ENCODE assay signal across 26 cellular contexts in the genomic region with DNA sequence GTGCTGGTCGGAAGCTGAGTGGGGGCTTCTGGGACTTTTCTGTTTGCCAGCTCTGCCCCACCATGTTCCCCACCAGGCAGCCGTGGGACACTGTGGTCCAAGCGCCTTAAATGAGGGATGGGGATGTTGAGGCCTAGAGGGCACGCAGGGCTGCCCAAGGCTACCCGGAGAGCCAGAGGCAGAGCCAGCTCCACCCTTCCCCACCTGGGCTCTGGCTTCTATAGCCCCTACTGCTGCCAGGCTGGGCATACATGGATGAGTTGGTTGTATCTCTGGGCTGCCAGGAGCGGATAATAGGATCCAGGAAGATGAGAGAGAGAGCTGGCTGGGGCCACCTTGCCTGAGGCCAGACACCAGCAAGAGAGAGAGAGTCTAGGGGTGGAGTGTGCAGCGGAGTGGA.
"Had no signal": no experiment of that assay in that cellular context is flagged by ENCODE, and none has a peak within 500 bp of the region (broad histone marks: within the 10 kb centered on the region; RNA-seq: fewer than 3 reads in every experiment).

No MANE protein-coding gene starts in this region.

- DNase-seq: dermis blood vessel endothelial cell; effector memory CD8-positive, alpha-beta T cell; erythroblast; esophagus squamous epithelium; foreskin melanocyte; glutamatergic neuron; heart right ventricle; hippocampal formation; left cardiac atrium; left ventricle myocardium superior; lower lobe of right lung; naive thymus-derived CD4-positive, alpha-beta T cell; occipital lobe; ovary; psoas muscle; spleen; stimulated activated CD4-positive, alpha-beta T cell treated with anti-CD3 and anti-CD28 coated beads, Interleukin-15, amount 100 ng/mL, for 24 hours; stimulated activated CD4-positive, alpha-beta T cell treated with anti-CD3 and anti-CD28 coated beads, Interleukin-2, amount 100 ng/mL, for 48 hours; stimulated activated naive CD4-positive, alpha-beta T cell; stimulated activated naive CD8-positive, alpha-beta T cell treated with anti-CD3 and anti-CD28 coated beads, Interleukin-15, amount 100 ng/mL, for 72 hours; transverse colon had no signal

- H3K4me1 ChIP-seq: lower lobe of right lung, psoas muscle, suprapubic skin, transverse colon had no signal

- H3K9me3 Mint-ChIP-seq: effector memory CD8-positive, alpha-beta T cell; naive thymus-derived CD4-positive, alpha-beta T cell; nephron; stimulated activated naive CD8-positive, alpha-beta T cell treated with anti-CD3 and anti-CD28 coated beads, Interleukin-15, amount 100 ng/mL, for 72 hours had no signal

- H3K4me3 Mint-ChIP-seq: effector memory CD8-positive, alpha-beta T cell; nephron; stimulated activated naive CD8-positive, alpha-beta T cell treated with anti-CD3 and anti-CD28 coated beads, Interleukin-15, amount 100 ng/mL, for 72 hours had no signal

- H3K4me3 ChIP-seq: coronary artery, esophagus squamous epithelium, heart right ventricle, lower lobe of right lung, ovary, psoas muscle, skin epidermis, spleen, suprapubic skin, transverse colon, vagina had no signal

- H3K27ac Mint-ChIP-seq: effector memory CD8-positive, alpha-beta T cell; naive thymus-derived CD4-positive, alpha-beta T cell; nephron; stimulated activated naive CD8-positive, alpha-beta T cell treated with anti-CD3 and anti-CD28 coated beads, Interleukin-15, amount 100 ng/mL, for 72 hours had no signal

- H3K27me3 ChIP-seq: esophagus squamous epithelium, heart right ventricle, ovary, suprapubic skin, transverse colon, vagina had no signal

- H3K27me3 Mint-ChIP-seq: naive thymus-derived CD4-positive, alpha-beta T cell; stimulated activated naive CD8-positive, alpha-beta T cell treated with anti-CD3 and anti-CD28 coated beads, Interleukin-15, amount 100 ng/mL, for 72 hours had no signal

- H3K27ac ChIP-seq: coronary artery, esophagus squamous epithelium, heart right ventricle, lower lobe of right lung, ovary, psoas muscle, skin epidermis, spleen, suprapubic skin, transverse colon, vagina had no signal

- H3K36me3 Mint-ChIP-seq: naive thymus-derived CD4-positive, alpha-beta T cell had no signal

- H3K9me3 ChIP-seq: esophagus squamous epithelium, heart right ventricle, lower lobe of right lung, ovary, psoas muscle, spleen, suprapubic skin, transverse colon, vagina had no signal

- H3K36me3 ChIP-seq: esophagus squamous epithelium, heart right ventricle, ovary, spleen, transverse colon, vagina had no signal
